ENCODE assay signal across 1 cellular context in genomic region chr1:224872832-224873644, GRCh38.
TF ChIP-seq lines count a peak whose summit lies in the region.

No MANE protein-coding gene starts in this region.

TF ChIP-seq in HepG2, 621 proteins besides CTCF, POLR2A, EP300 and RAD21:
- TF ChIP-seq SMARCC2 (IDR thresholded peaks at IDR 0.05) (no peak), ETV6 (CRISPR knock-in tag; conservative IDR thresholded peaks at IDR 0.05) (no peak), RFXAP (CRISPR knock-in tag; IDR thresholded peaks at IDR 0.05; ENCODE audit: borderline replicate concordance) (no peak), ZNF737 (CRISPR knock-in tag; IDR thresholded peaks at IDR 0.05; ENCODE audit: borderline replicate concordance) (no peak), ZNF879 (CRISPR knock-in tag; IDR thresholded peaks at IDR 0.05) (no peak), JDP2 (CRISPR knock-in tag; IDR thresholded peaks at IDR 0.05; ENCODE audit: borderline replicate concordance) (no peak), ZNF326 (CRISPR knock-in tag; IDR thresholded peaks at IDR 0.05; ENCODE audit: borderline replicate concordance) (no peak), SP2 (CRISPR knock-in tag; IDR thresholded peaks at IDR 0.05) (no peak), LCORL (IDR thresholded peaks at IDR 0.05) (no peak), LCORL (CRISPR knock-in tag; IDR thresholded peaks at IDR 0.05) (no peak), ZNF740 (CRISPR knock-in tag; IDR thresholded peaks at IDR 0.05) (no peak), KDM5B (CRISPR knock-in tag; IDR thresholded peaks at IDR 0.05; ENCODE audit: borderline replicate concordance) (no peak), HCFC1 (IDR thresholded peaks at IDR 0.05; ENCODE audit: low read depth, low read length) (no peak), ZFP41 (CRISPR knock-in tag; IDR thresholded peaks at IDR 0.05; ENCODE audit: borderline replicate concordance) (no peak), ZNF660 (CRISPR knock-in tag; IDR thresholded peaks at IDR 0.05; ENCODE audit: borderline replicate concordance, low read depth) (no peak), TFDP2 (CRISPR knock-in tag; IDR thresholded peaks at IDR 0.05) (no peak), ZNF382 (CRISPR knock-in tag; IDR thresholded peaks at IDR 0.05; ENCODE audit: borderline replicate concordance) (no peak), ETV5 (CRISPR knock-in tag; IDR thresholded peaks at IDR 0.05; ENCODE audit: borderline replicate concordance) (no peak), ZHX1 (CRISPR knock-in tag; IDR thresholded peaks at IDR 0.05; ENCODE audit: low read depth) (no peak), RFXANK (CRISPR knock-in tag; IDR thresholded peaks at IDR 0.05) (no peak)
